ENCODE assay signal across 8 cellular contexts in the genomic region with DNA sequence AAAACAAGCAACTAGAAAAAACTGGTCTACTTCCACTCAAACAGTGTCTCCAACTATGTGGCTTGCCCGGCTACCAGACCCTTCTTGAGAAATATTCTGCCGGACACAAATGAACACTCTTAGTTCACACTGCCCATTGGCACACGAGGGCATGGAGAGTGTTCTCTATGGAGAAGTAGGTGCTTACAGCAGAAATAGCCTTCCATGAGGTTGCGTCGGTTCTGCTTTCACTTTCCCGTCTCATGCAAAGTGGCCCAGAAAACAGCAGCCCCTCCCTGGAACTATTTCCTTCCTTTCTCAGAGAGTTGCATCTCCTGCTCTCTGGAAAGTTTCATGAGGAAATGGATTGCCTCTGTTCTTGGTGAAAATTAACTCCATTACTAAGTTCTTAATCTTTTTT. TPM values are rescaled to one million over a fixed set of nuclear protein-coding genes. Genes with fewer than 3 reads are reported as not detected.
DNase-seq lines count a peak whose midpoint lies in the region; ATAC-seq and TF ChIP-seq lines count a peak whose summit lies in the region.

No MANE protein-coding gene starts in this region.

- 0 out of 2 replicates have a peak, but pooled peaks cover 2% of the 10 kb centered on the region for H3K4me1 ChIP-seq in GM23338 (ENCODE audit: insufficient read depth)
- H3K4me1 ChIP-seq in colonic mucosa, result peaks cover 4% of the 10 kb centered on the region
- peaks cover 24% of the 10 kb centered on the region for H3K4me1 ChIP-seq in testis

- peak overlapping the region; percentile 87; the same call in 1 of the 2 replicates for H2AFZ ChIP-seq in GM23338

- H3K9me3 Mint-ChIP-seq in GM23338 (no peaks in the 10 kb centered on the region), memory B cell (no peaks in the 10 kb centered on the region)

- no peak overlapping the region for H3K4me2 ChIP-seq in GM23338

- no peak overlapping the region for H3K27ac ChIP-seq in GM23338 (ENCODE audit: low read depth)
- peak overlapping the region; percentile 39 for H3K27ac ChIP-seq in colonic mucosa
- H3K27ac ChIP-seq in testis, result peak overlapping the region; percentile 42 to 84

- H3K36me3 ChIP-seq in GM23338 (ENCODE audit: insufficient read depth), result no peaks in the 10 kb centered on the region
- H3K36me3 ChIP-seq in colonic mucosa, result no peaks in the 10 kb centered on the region
- H3K36me3 ChIP-seq in testis (ENCODE audit: low read depth, missing control alignments), result no peaks in the 10 kb centered on the region

- no peaks in the 10 kb centered on the region for H3F3A ChIP-seq in GM23338 (replicated peaks; ENCODE audit: low read depth)

- no peaks in the 10 kb centered on the region; the same call in 1 of the 2 replicates for H3K9me2 ChIP-seq in GM23338 (ENCODE audit: insufficient read depth)

- H3K4me3 Mint-ChIP-seq in GM23338 (no peak overlapping the region), memory B cell (peak overlapping the region; percentile 53)

- H3K4me3 ChIP-seq in GM23338 (no peak overlapping the region), colonic mucosa (no peak overlapping the region), testis (no peak overlapping the region)

- H3K36me3 Mint-ChIP-seq in GM23338 (ENCODE audit: low read depth), result no peaks in the 10 kb centered on the region
- H3K36me3 Mint-ChIP-seq in memory B cell, result no peaks in the 10 kb centered on the region

- H4K20me1 ChIP-seq in GM23338 (replicated peaks; ENCODE audit: insufficient read depth), result no peaks in the 10 kb centered on the region

- H3K79me2 ChIP-seq in GM23338 (replicated peaks; ENCODE audit: insufficient read depth), result no peaks in the 10 kb centered on the region

- TF ChIP-seq POLR2A in testis (IDR thresholded peaks at IDR 0.05), result no peak

- H3K9me3 ChIP-seq in colonic mucosa, result no peaks in the 10 kb centered on the region
- no peaks in the 10 kb centered on the region for H3K9me3 ChIP-seq in testis

- H3K27ac Mint-ChIP-seq in GM23338, result no peak overlapping the region
- H3K27ac Mint-ChIP-seq in memory B cell, result peak overlapping the region; percentile 96

- 47 to 52% methylated on average over 6 of the region's 6 CpGs for WGBS in testis, 2 donors

- H3K27me3 ChIP-seq in GM23338 (ENCODE audit: insufficient read depth), result no peaks in the 10 kb centered on the region
- H3K27me3 ChIP-seq in colonic mucosa, result no peaks in the 10 kb centered on the region
- no peaks in the 10 kb centered on the region for H3K27me3 ChIP-seq in testis

- ATAC-seq in GM23338 (no peak), memory B cell (ENCODE audit: low read depth) (peak; percentile 92), HG03039 (IDR thresholded peaks at IDR 0.05; ENCODE audit: unreplicated experiment) (no peak)

- intact Hi-C loops in colonic mucosa (cut with DNase I), result no loop called here
- intact Hi-C loops in testis (cut with DNase I; ENCODE audit: low total_unique reads), result no loop called here

- TF ChIP-seq CTCF in GM23338 (conservative IDR thresholded peaks at IDR 0.05; ENCODE audit: low read depth in 2 of 2) (no peak), colonic mucosa (IDR thresholded peaks at IDR 0.05) (no peak), testis (IDR thresholded peaks at IDR 0.05) (no peak)

- H3K27me3 Mint-ChIP-seq in GM23338 (ENCODE audit: insufficient read depth, low read depth, poor library complexity) (peaks cover 6% of the 10 kb centered on the region), memory B cell (no peaks in the 10 kb centered on the region)

- DNase-seq in ELR (ENCODE audit: low read depth) (peak; percentile 39), GM23338 (ENCODE audit: low spot score) (peak; percentile 6), RPMI8226 (peak; percentile 63), colonic mucosa (peak; percentile 63), memory B cell (ENCODE audit: low spot score in 2 of 2) (peak; percentile 46 to 71), testis (peak; percentile 63)
- DNase-seq in NK-92 treated with Interleukin-12 subunit alpha and Interleukin-12 subunit beta, amount 100 ng/mL, for 24 hours (lab: John Stamatoyannopoulos, UW), result no peak

- peak overlapping the region in 1 of 2 donors; percentile 22 for H3K9ac ChIP-seq in colonic mucosa (ENCODE audit: low read depth in 2 of 2, low read length in 2 of 2)

- H3K4me1 Mint-ChIP-seq in GM23338 (peaks cover 12% of the 10 kb centered on the region), memory B cell (peaks cover 56% of the 10 kb centered on the region)

TF ChIP-seq in GM23338, 12 proteins besides CTCF, POLR2A, EP300 and RAD21 (continues in another document):
- TF ChIP-seq NANOG (IDR thresholded peaks at IDR 0.05; ENCODE audit: borderline replicate concordance) (no peak), POLR2AphosphoS5 (IDR thresholded peaks at IDR 0.05; ENCODE audit: low read depth) (no peak), JUNB (IDR thresholded peaks at IDR 0.05; ENCODE audit: unreplicated experiment) (no peak), EZH2 (IDR thresholded peaks at IDR 0.05; ENCODE audit: low read depth, unreplicated experiment) (no peak), EZH2phosphoT487 (IDR thresholded peaks at IDR 0.05; ENCODE audit: unreplicated experiment) (no peak)

RNA-seq across cellular contexts. Expression of gene HLA-DOA, which starts 9.5 kb away (rescaled TPM):
- 30.5 and 34.2 TPM in 2 replicates for total RNA-seq in GM23338 (2014; rRNA removed; shearing (Covaris generic))
- 4.8 TPM in 2 replicates for polyA plus RNA-seq in GM23338 (2016; fragmentation: Nextera tagmentation; extraction: Ambion mirVana)
- total RNA-seq in colonic mucosa, result 1 to 10 TPM; 1.6 to 4.3 TPM
- 1 to 10 TPM; 1.2 to 1.7 TPM for total RNA-seq in testis
- 13.5 TPM for polyA plus RNA-seq in testis (ENCODE audit: insufficient read depth, low read depth, low replicate concordance)

RNA-seq across cellular contexts. Expression of gene BRD2, which starts 50.5 kb away (rescaled TPM):
- total RNA-seq in GM23338 (2014; rRNA removed; shearing (Covaris generic)), result 169 and 182 TPM in 2 replicates
- polyA plus RNA-seq in GM23338 (2016; fragmentation: Nextera tagmentation; extraction: Ambion mirVana), result 81.9 and 84.9 TPM in 2 replicates
- 100 to 1,000 TPM; 149 to 167 TPM for total RNA-seq in colonic mucosa
- 100 to 1,000 TPM; 312 to 334 TPM for total RNA-seq in testis
- polyA plus RNA-seq in testis (ENCODE audit: insufficient read depth, low read depth, low replicate concordance), result 299 TPM

RNA-seq across cellular contexts. Expression of gene HLA-DPA1, which starts 54.5 kb away (rescaled TPM):
- total RNA-seq in GM23338 (2014; rRNA removed; shearing (Covaris generic)), result 6.6 and 6.9 TPM in 2 replicates
- polyA plus RNA-seq in GM23338 (2016; fragmentation: Nextera tagmentation; extraction: Ambion mirVana) (3.9 and 4.1 TPM in 2 replicates), testis (ENCODE audit: insufficient read depth, low read depth, low replicate concordance) (143 TPM)
- total RNA-seq in colonic mucosa (10 to 100 TPM; 18.7 to 58.7 TPM), testis (10 to 100 TPM; 26.5 to 48.9 TPM)

RNA-seq across cellular contexts. Expression of gene HLA-DPB1, which starts 56.9 kb away (rescaled TPM):
- 32.1 and 37.6 TPM in 2 replicates for total RNA-seq in GM23338 (2014; rRNA removed; shearing (Covaris generic))
- 19.8 and 22.0 TPM in 2 replicates for polyA plus RNA-seq in GM23338 (2016; fragmentation: Nextera tagmentation; extraction: Ambion mirVana)
- total RNA-seq in colonic mucosa, result 10 to 100 TPM; 21.3 to 53.5 TPM
- 10 to 100 TPM; 14.4 to 39.5 TPM for total RNA-seq in testis
- polyA plus RNA-seq in testis (ENCODE audit: insufficient read depth, low read depth, low replicate concordance), result 183 TPM
